1 cellular context compared by ENCODE assay signal in genomic region chr5:108259306-108259705, GRCh38.
TF ChIP-seq lines count a peak whose summit lies in the region.

No MANE protein-coding gene starts in this region.

TF ChIP-seq in GM12878, 131 proteins besides CTCF, POLR2A, EP300 and RAD21 (continued from another document):
- no peak for TF ChIP-seq E4F1 (IDR thresholded peaks at IDR 0.05; ENCODE audit: borderline replicate concordance, partially characterized antibody)
